23 cellular contexts compared by ENCODE assay signal in genomic region chr10:10994360-10994759, GRCh38.
"Had no signal": no experiment of that assay in that cellular context is flagged by ENCODE, and none has a peak within 500 bp of the region (broad histone marks: within the 10 kb centered on the region; RNA-seq: fewer than 3 reads in every experiment).

No MANE protein-coding gene starts in this region.

- H3K4me3 ChIP-seq: colonic mucosa, esophagus squamous epithelium, gastroesophageal sphincter, heart left ventricle, hepatocyte, left lung, lower lobe of right lung, mucosa of descending colon had no signal

- H3K4me1 ChIP-seq: colonic mucosa, esophagus squamous epithelium, left lung, lower lobe of right lung had no signal

- H3K9me3 Mint-ChIP-seq: dendritic cell treated with granulocyte-macrophage colony-stimulating factor and Interleukin-4, amounts not matched to agents 40 ng/mL and 50 ng/mL, for 4 days; effector memory CD8-positive, alpha-beta T cell had no signal

- H3K27ac Mint-ChIP-seq: dendritic cell treated with granulocyte-macrophage colony-stimulating factor and Interleukin-4, amounts not matched to agents 40 ng/mL and 50 ng/mL, for 4 days; effector memory CD8-positive, alpha-beta T cell; endodermal cell; immature natural killer cell; mesothelial cell of epicardium; naive B cell; naive thymus-derived CD8-positive, alpha-beta T cell had no signal

- H3K27ac ChIP-seq: colonic mucosa, esophagus squamous epithelium, gastroesophageal sphincter, heart left ventricle, hepatocyte, left lung, lower lobe of right lung had no signal

- H3K27me3 Mint-ChIP-seq: dendritic cell treated with granulocyte-macrophage colony-stimulating factor and Interleukin-4, amounts not matched to agents 40 ng/mL and 50 ng/mL, for 4 days had no signal

- H3K4me2 ChIP-seq: hepatocyte had no signal

- H2AFZ ChIP-seq: hepatocyte had no signal

- H3K9me3 ChIP-seq: colonic mucosa, esophagus squamous epithelium, gastroesophageal sphincter, left lung, lower lobe of right lung, mucosa of descending colon had no signal

- ATAC-seq: effector memory CD8-positive, alpha-beta T cell; gastroesophageal sphincter; heart left ventricle; left cardiac atrium; left lung; left ventricle myocardium superior; lower lobe of right lung; mucosa of descending colon; naive thymus-derived CD8-positive, alpha-beta T cell had no signal

- H3K4me1 Mint-ChIP-seq: endodermal cell, immature natural killer cell, mesothelial cell of epicardium, naive B cell had no signal

- H3K36me3 ChIP-seq: colonic mucosa, esophagus squamous epithelium, gastroesophageal sphincter, heart left ventricle, left lung, lower lobe of right lung had no signal

- H3K36me3 Mint-ChIP-seq: immature natural killer cell, mesothelial cell of epicardium had no signal

- H3K27me3 ChIP-seq: colonic mucosa, esophagus squamous epithelium, gastroesophageal sphincter, heart left ventricle, hepatocyte, left lung had no signal

- DNase-seq: colonic mucosa; cortex of kidney; effector CD8-positive, alpha-beta T cell; effector memory CD8-positive, alpha-beta T cell; endodermal cell; esophagus squamous epithelium; foreskin fibroblast; heart left ventricle; hypothalamus; immature natural killer cell; islet precursor cell; left cardiac atrium; left lung; left ventricle myocardium superior; lower lobe of right lung; mesenchymal stem cell; mucosa of descending colon; naive B cell; naive thymus-derived CD8-positive, alpha-beta T cell had no signal

- H3K4me3 Mint-ChIP-seq: dendritic cell treated with granulocyte-macrophage colony-stimulating factor and Interleukin-4, amounts not matched to agents 40 ng/mL and 50 ng/mL, for 4 days; effector memory CD8-positive, alpha-beta T cell; endodermal cell; mesothelial cell of epicardium; naive B cell; naive thymus-derived CD8-positive, alpha-beta T cell had no signal

- H3K79me2 ChIP-seq: hepatocyte had no signal
